In genomic region chr16:88812737-88813395, GRCh38 we compare ENCODE assay signal across 1 cellular context.
TF ChIP-seq lines count a peak whose summit lies in the region.

No MANE protein-coding gene starts in this region.

TF ChIP-seq in IMR-90, 13 proteins besides CTCF, POLR2A, EP300 and RAD21:
- TF ChIP-seq CEBPB (IDR thresholded peaks at IDR 0.05; ENCODE audit: low read depth, low read length) = peak; percentile 54
TF ChIP-seq in IMR-90: peak in this region for 1; not testable (repeated sequence) for 12.
